In the genomic region with DNA sequence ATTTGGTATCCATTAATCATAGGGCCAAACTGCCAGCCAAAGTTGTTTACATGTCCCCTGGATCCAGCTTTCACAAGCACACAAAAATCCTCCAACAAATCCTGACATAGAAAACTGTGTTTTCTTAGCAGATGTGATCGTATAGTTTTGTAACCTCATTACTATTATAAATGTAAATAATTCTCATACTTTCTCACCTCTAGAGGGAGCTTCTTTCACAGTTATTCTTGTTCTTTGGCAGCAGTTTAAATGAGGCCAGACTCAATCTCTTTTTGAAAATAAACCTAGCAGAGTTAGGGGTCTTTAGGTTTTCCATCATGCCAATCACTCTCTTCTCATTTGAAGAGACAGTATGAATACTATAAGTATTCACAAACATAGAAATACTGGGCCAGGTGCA, we compare ENCODE assay signal across 9 cellular contexts. TPM values are rescaled to one million over a fixed set of nuclear protein-coding genes. Genes with fewer than 3 reads are reported as not detected.
A peak's percentile ranks its signal among the peaks of the same experiment; 100 is the strongest.
DNase-seq lines count a peak whose midpoint lies in the region; ATAC-seq, FAIRE-seq and TF ChIP-seq lines count a peak whose summit lies in the region.
"Had no signal": no experiment of that assay in that cellular context is flagged by ENCODE, and none has a peak within 500 bp of the region (broad histone marks: within the 10 kb centered on the region; RNA-seq: fewer than 3 reads in every experiment).

No MANE protein-coding gene starts in this region.

- H3K4me3 Mint-ChIP-seq in nephron progenitor cell = no peak overlapping the region

- RAD21 ChIA-PET in GM12878 (lab: Charles Lee; ENCODE audit: unreplicated experiment) = interaction anchor here (0.6 to 2.8 kb wide), 12 partner anchors 9 to 120 kb away, joined by 3 to 14 read pairs (median 4); a partner anchor contains a TSS

- intact Hi-C loops in GM12878 (cut with micrococcal nuclease; ENCODE audit: unreplicated experiment) = loop anchor here (10.0 kb wide), 1 partner anchor 612 kb away; no protein-coding TSS in a partner anchor

- peaks cover 24% of the 10 kb centered on the region for H3K4me1 Mint-ChIP-seq in nephron progenitor cell

- CTCF ChIA-PET in GM12878 (lab: Yijun Ruan, JAX) = interaction anchor here (0.6 to 2.0 kb wide), 29 partner anchors 9 to 133 kb away, joined by 3 to 26 read pairs (median 4); a partner anchor contains a TSS

- no peaks in the 10 kb centered on the region for H3K36me3 Mint-ChIP-seq in nephron progenitor cell (ENCODE audit: low read depth)

- H3K4me2 ChIP-seq in DOHH2 (ENCODE audit: low read length) (peak overlapping the region; percentile 87), GM12878 (ENCODE audit: control insufficient read depth, insufficient read depth) (0 out of 2 replicates have a peak overlapping the region, but pooled peaks have one; percentile 14)

- H3K79me2 ChIP-seq in DOHH2 (ENCODE audit: control insufficient read depth, low read length) (peaks cover 34% of the 10 kb centered on the region), GM12878 (ENCODE audit: control insufficient read depth, insufficient read depth, low read length) (peaks cover 22% of the 10 kb centered on the region)

- no peak for TF ChIP-seq POLR2A in GM12878 (IDR thresholded peaks at IDR 0.05; ENCODE audit: low read depth, low read length)

- H4K20me1 ChIP-seq in DOHH2 (ENCODE audit: control insufficient read depth, insufficient read depth, low read depth, low read length) = no peaks in the 10 kb centered on the region
- H4K20me1 ChIP-seq in GM12878 (ENCODE audit: control insufficient read depth, insufficient read depth) = no peaks in the 10 kb centered on the region

- DNase-seq in LoVo (ENCODE audit: low spot score) (peak; percentile 34), GM12878 (ENCODE audit: low read depth, low spot score) (no peak), nephron progenitor cell (no peak), pons (ENCODE audit: low spot score) (no peak), foreskin fibroblast (no peak), SKM-1 treated with dmso at 0.1 percent for 144 hours (lab: John Stamatoyannopoulos, UW; ENCODE audit: unreplicated experiment) (no peak)
- DNase-seq: mesenchymal stem cell had no signal

- no peaks in the 10 kb centered on the region for H3K27me3 ChIP-seq in DOHH2 (ENCODE audit: control insufficient read depth, low read length)
- H3K27me3 ChIP-seq in GM12878 (replicated peaks in 1 of 2; ENCODE audit: control insufficient read depth in 2 of 2, insufficient read depth in 2 of 2, low read length in 1 of 2) = no peaks in the 10 kb centered on the region

- peak; percentile 64 for FAIRE-seq in GM12878 (lab: Jason Lieb, UNC)

- H3K27ac Mint-ChIP-seq in nephron progenitor cell = no peak overlapping the region

- WGBS in GM12878 (ENCODE audit: insufficient coverage, insufficient replicate concordance, low lambda C conversion rate, missing lambda C conversion rate) = 8% methylated on average over 1 of the region's 1 CpG

- TF ChIP-seq CTCF in DOHH2 (IDR thresholded peaks at IDR 0.05; ENCODE audit: low read depth, low read length, poor library complexity, severe bottlenecking) (peak; percentile 46), GM12878 (IDR thresholded peaks at IDR 0.05 in 2 of 3, conservative IDR thresholded peaks at IDR 0.05 in 1 of 3; ENCODE audit: control insufficient read depth in 2 of 3, extremely low read depth in 1 of 3, insufficient read depth in 1 of 3, low read depth in 3 of 3, low read length in 3 of 3) (peak; percentile 20 to 47 (median 39); a peak in 4 of 6 replicates), nephron progenitor cell (IDR thresholded peaks at IDR 0.05) (peak; percentile 31), foreskin fibroblast (IDR thresholded peaks at IDR 0.05; ENCODE audit: low read depth, low read length) (no peak)

- H3K27ac ChIP-seq in DOHH2 (ENCODE audit: low read depth, low read length) = peak overlapping the region; percentile 99
- peak overlapping the region; percentile 86; the same call in 1 of the 2 replicates for H3K27ac ChIP-seq in GM12878 (ENCODE audit: control insufficient read depth, insufficient read depth)

- H3K4me1 ChIP-seq in DOHH2 (ENCODE audit: control insufficient read depth, low read length) (peaks cover 98% of the 10 kb centered on the region), GM12878 (ENCODE audit: control insufficient read depth, insufficient read depth, low read length) (peaks cover 41% of the 10 kb centered on the region)

- no peaks in the 10 kb centered on the region for H3K9me3 Mint-ChIP-seq in nephron progenitor cell

- TF ChIP-seq EP300 in GM12878 (IDR thresholded peaks at IDR 0.05; ENCODE audit: borderline replicate concordance in 1 of 2, control insufficient read depth in 1 of 2, low read depth in 2 of 2, low read length in 2 of 2) = no peak

- no TSS peak for BruUV-seq in GM12878 (replicated peaks; lab: Mats Ljungman, UMichigan)

- ATAC-seq in GM12878 = no peak
- no peak for ATAC-seq in GM19452 (IDR thresholded peaks at IDR 0.05; ENCODE audit: unreplicated experiment)

- peak overlapping the region; percentile 64 for H3K4me3 ChIP-seq in DOHH2 (ENCODE audit: low read length)
- no peak overlapping the region for H3K4me3 ChIP-seq in GM12878
- no peak overlapping the region for H3K4me3 ChIP-seq in foreskin fibroblast (ENCODE audit: low read depth in 1 of 2, low read length in 2 of 2)

- no peaks in the 10 kb centered on the region for H3K9me2 ChIP-seq in DOHH2 (replicated peaks; ENCODE audit: control insufficient read depth, low read length)

- H3K9me3 ChIP-seq in DOHH2 (ENCODE audit: control insufficient read depth, insufficient read depth, low read length) = no peaks in the 10 kb centered on the region
- H3K9me3 ChIP-seq in GM12878 (replicated peaks; ENCODE audit: control insufficient read depth, insufficient read depth, low read length) = no peaks in the 10 kb centered on the region

- TF ChIP-seq RAD21 in GM12878 (IDR thresholded peaks at IDR 0.05; ENCODE audit: insufficient read depth, low read depth, low read length) = peak; percentile 54; the same call in 1 of the 2 replicates

- H2AFZ ChIP-seq in GM12878 (ENCODE audit: control insufficient read depth, low read depth, low read length) = no peak overlapping the region

- in situ Hi-C loops in GM12878 (cut with MboI) = no loop called here

- H3K36me3 ChIP-seq in DOHH2 (ENCODE audit: control insufficient read depth, low read length) = peaks cover 42% of the 10 kb centered on the region
- H3K36me3 ChIP-seq in GM12878 (ENCODE audit: control insufficient read depth in 2 of 2, insufficient read depth in 2 of 2, low read length in 1 of 2) = no peaks in the 10 kb centered on the region

- SMC1A ChIA-PET in GM12878 (lab: Charles Lee; ENCODE audit: uncharacterized antibody, unreplicated experiment) = interaction anchor here (0.7 to 27.6 kb wide), 9 partner anchors 9 to 119 kb away, joined by 3 to 616 read pairs (median 5); a partner anchor contains a TSS

- peaks cover 22% of the 10 kb centered on the region for H3K27me3 Mint-ChIP-seq in nephron progenitor cell (ENCODE audit: low read depth, poor library complexity)

- H3K9ac ChIP-seq in GM12878 (ENCODE audit: control insufficient read depth, insufficient read depth, low read length) = no peak overlapping the region; the same call in 1 of the 2 replicates

- POLR2A ChIA-PET in GM12878 (lab: Charles Lee) = interaction anchor here (0.5 to 1.7 kb wide), 6 partner anchors 9 to 120 kb away, joined by 3 to 8 read pairs (median 4); a partner anchor contains a TSS

- peaks cover 64% of the 10 kb centered on the region for H3F3A ChIP-seq in DOHH2 (ENCODE audit: control insufficient read depth, insufficient read depth)

TF ChIP-seq in GM12878, 131 proteins besides CTCF, POLR2A, EP300 and RAD21 (continues in another document):
- 0 out of 2 replicates have a peak, but pooled peaks have one; percentile 15 for TF ChIP-seq NR2F1 (conservative IDR thresholded peaks at IDR 0.05)
- TF ChIP-seq SMC3 (IDR thresholded peaks at IDR 0.05; ENCODE audit: borderline replicate concordance, low read length) = peak; percentile 52; the same call in 1 of the 2 replicates

RNA-seq across cellular contexts. Expression of a gene that starts 17.0 kb away (rescaled TPM):
- 123 and 126 TPM in 2 replicates for total RNA-seq in GM12878 (2013; cell fraction: nucleolus; rRNA removed)
- total RNA-seq in GM12878 (2014; rRNA removed) (15.1 and 16.1 TPM in 2 replicates), GM12878 (2014; rRNA removed; fragmentation: Illumina TruSeq; extraction: Trizol) (12.3 and 13.0 TPM in 2 replicates), GM12878 (2021) (27.9 and 29.3 TPM in 2 replicates)
- 41.6 TPM for polyA plus RNA-seq in GM12878 (2011; ENCODE audit: low read depth)
- polyA plus RNA-seq in GM12878 (2011; rRNA removed) (79.8 and 83.9 TPM in 2 replicates), GM12878 (2014; fragmentation: Illumina TruSeq; extraction: Trizol) (23.8 and 28.7 TPM in 2 replicates), GM12878 (2014; fragmentation: Nextera tagmentation; extraction: Ambion mirVana) (1 to 10 TPM; 4.8 to 6.3 TPM), GM12878 (2014; rRNA removed) (16.1 and 16.6 TPM in 2 replicates), GM12878 (2016; fragmentation: Nextera tagmentation; extraction: Ambion mirVana) (10 to 100 TPM in 1 of 2 experiments, 1 to 10 TPM in 1; 3.4 to 11.1 TPM)
- 63.6 and 73.5 TPM in 2 replicates for polyA plus RNA-seq in GM12878 (2011; cell fraction: cytosol; rRNA removed)
- polyA plus RNA-seq in GM12878 (2011; cell fraction: nucleus; rRNA removed) = 134 and 192 TPM in 2 replicates
- polyA plus RNA-seq in GM12878 (2012) = 45.1 and 74.2 TPM in 2 replicates
- polyA minus RNA-seq in GM12878 (2011; rRNA and poly(A)+ RNA removed) = 153 and 156 TPM in 2 replicates
- polyA minus RNA-seq in GM12878 (2011; cell fraction: cytosol; rRNA and poly(A)+ RNA removed) = 48.2 and 52.8 TPM in 2 replicates
- polyA minus RNA-seq in GM12878 (2011; cell fraction: nucleus; rRNA and poly(A)+ RNA removed) = 82.8 and 88.9 TPM in 2 replicates

RNA-seq across cellular contexts. Expression of a gene that starts 40.8 kb away (rescaled TPM):
- total RNA-seq in GM12878 (2013; cell fraction: nucleolus; rRNA removed) = 65.9 and 66.1 TPM in 2 replicates
- total RNA-seq in GM12878 (2014; rRNA removed) = 6.9 and 7.7 TPM in 2 replicates
- 5.1 and 5.9 TPM in 2 replicates for total RNA-seq in GM12878 (2014; rRNA removed; fragmentation: Illumina TruSeq; extraction: Trizol)
- total RNA-seq in GM12878 (2021) = 13.2 and 18.2 TPM in 2 replicates
- 7.2 TPM for polyA plus RNA-seq in GM12878 (2011; ENCODE audit: low read depth)
- polyA plus RNA-seq in GM12878 (2011; rRNA removed) = 4.2 and 5.6 TPM in 2 replicates
- 5.3 and 7.4 TPM in 2 replicates for polyA plus RNA-seq in GM12878 (2011; cell fraction: cytosol; rRNA removed)
- polyA plus RNA-seq in GM12878 (2011; cell fraction: nucleus; rRNA removed) = 40.9 and 51.1 TPM in 2 replicates
- 10.0 and 12.5 TPM in 2 replicates for polyA plus RNA-seq in GM12878 (2012)
- polyA plus RNA-seq in GM12878 (2014; fragmentation: Illumina TruSeq; extraction: Trizol) = 5.4 and 9.5 TPM in 2 replicates
- polyA plus RNA-seq in GM12878 (2014; fragmentation: Nextera tagmentation; extraction: Ambion mirVana) = under 1 TPM; 0.80 to 0.82 TPM
- polyA plus RNA-seq in GM12878 (2014; rRNA removed) = 9.5 and 10.9 TPM in 2 replicates
- polyA plus RNA-seq in GM12878 (2016; fragmentation: Nextera tagmentation; extraction: Ambion mirVana) = 1 to 10 TPM; 8.6 to 9.5 TPM
- polyA minus RNA-seq in GM12878 (2011; rRNA and poly(A)+ RNA removed) = 13.5 and 14.2 TPM in 2 replicates
- polyA minus RNA-seq in GM12878 (2011; cell fraction: cytosol; rRNA and poly(A)+ RNA removed) = 3.2 and 6.4 TPM in 2 replicates
- 16.1 and 41.6 TPM in 2 replicates for polyA minus RNA-seq in GM12878 (2011; cell fraction: nucleus; rRNA and poly(A)+ RNA removed)
